Comparison of ENCODE assay signal across 10 cellular contexts in the genomic region with DNA sequence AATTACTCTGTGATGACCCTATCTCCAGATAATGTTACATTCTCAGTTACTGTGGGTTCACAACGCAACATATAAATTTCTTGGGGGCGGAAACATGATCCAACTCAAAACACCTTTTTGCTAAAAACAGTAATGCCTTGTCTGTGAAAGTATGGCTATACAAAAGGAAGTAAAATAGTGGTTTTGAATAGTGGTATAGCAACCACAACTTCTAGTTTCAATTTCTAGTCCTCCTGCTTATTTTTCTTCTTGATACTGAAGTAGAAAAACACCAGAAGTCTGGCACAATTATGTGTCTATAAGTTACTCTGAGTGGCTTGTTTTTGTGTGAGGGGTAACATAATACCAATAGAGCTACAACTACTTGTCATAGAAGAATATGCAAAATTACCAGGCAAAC. TPM values are rescaled to one million over a fixed set of nuclear protein-coding genes. Genes with fewer than 3 reads are reported as not detected.
A peak's percentile ranks its signal among the peaks of the same experiment; 100 is the strongest.
DNase-seq lines count a peak whose midpoint lies in the region; ATAC-seq and TF ChIP-seq lines count a peak whose summit lies in the region.
"Had no signal": no experiment of that assay in that cellular context is flagged by ENCODE, and none has a peak within 500 bp of the region (broad histone marks: within the 10 kb centered on the region; RNA-seq: fewer than 3 reads in every experiment).

No MANE protein-coding gene starts in this region.

- H3K27me3 ChIP-seq in CD4-positive, CD25-positive, alpha-beta regulatory T cell (ENCODE audit: control insufficient read depth, insufficient read depth, low read length), result no peaks in the 10 kb centered on the region
- H3K27me3 ChIP-seq in Peyer's patch, result no peaks in the 10 kb centered on the region

- peaks cover 0 to 5% (median 0%) of the 10 kb centered on the region in 7 donors for H3K9me3 Mint-ChIP-seq in CD4-positive, CD25-positive, alpha-beta regulatory T cell

- H3K27ac Mint-ChIP-seq in CD4-positive, CD25-positive, alpha-beta regulatory T cell, result peak overlapping the region; percentile 93 to 96 (median 95)

- H3K4me3 ChIP-seq in CD4-positive, CD25-positive, alpha-beta regulatory T cell (ENCODE audit: low read depth, low read length), result peak overlapping the region; percentile 67
- H3K4me3 ChIP-seq in Peyer's patch, result no peak overlapping the region
- H3K4me3 ChIP-seq: PC-9 had no signal

- H3K27ac ChIP-seq in CD4-positive, CD25-positive, alpha-beta regulatory T cell (ENCODE audit: insufficient read depth, low read length, poor library complexity, severe bottlenecking), result peak overlapping the region; percentile 70
- H3K27ac ChIP-seq in Peyer's patch, result peak overlapping the region; percentile 41 to 60 (median 58)
- H3K27ac ChIP-seq: PC-9 had no signal

- H3K4me1 Mint-ChIP-seq in CD4-positive, CD25-positive, alpha-beta regulatory T cell, result peaks cover 30 to 74% (median 52%) of the 10 kb centered on the region in 4 donors

- H3K9me3 ChIP-seq in CD4-positive, CD25-positive, alpha-beta regulatory T cell (ENCODE audit: control insufficient read depth in 2 of 2, low read length in 2 of 2), result no peaks in the 10 kb centered on the region
- no peaks in the 10 kb centered on the region for H3K9me3 ChIP-seq in Peyer's patch

- intact Hi-C loops in left colon (cut with DNase I, micrococcal nuclease), result no loop called here

- peaks cover under 1% of the 10 kb centered on the region for H3K27me3 Mint-ChIP-seq in CD4-positive, CD25-positive, alpha-beta regulatory T cell

- peaks cover 4% of the 10 kb centered on the region for H3K36me3 Mint-ChIP-seq in CD4-positive, CD25-positive, alpha-beta regulatory T cell

- TF ChIP-seq POLR2A in Peyer's patch (IDR thresholded peaks at IDR 0.05), result no peak

- H3K4me1 ChIP-seq in CD4-positive, CD25-positive, alpha-beta regulatory T cell (ENCODE audit: control insufficient read depth, insufficient read depth, low read length, poor library complexity, severe bottlenecking), result peaks cover 29% of the 10 kb centered on the region
- H3K4me1 ChIP-seq in Peyer's patch, result peaks cover 0 to 13% (median 6%) of the 10 kb centered on the region in 4 donors

- peak in 2 of 3 donors; percentile 68 to 86 for DNase-seq in CD4-positive, CD25-positive, alpha-beta regulatory T cell
- no peak for DNase-seq in Peyer's patch
- DNase-seq in NCI-H1930 (lab: John Stamatoyannopoulos, UW), result no peak
- DNase-seq in NCI-H2081 (lab: John Stamatoyannopoulos, UW), result no peak
- DNase-seq in left colon, result no peak
- DNase-seq in NCI-H1417 treated with DMSO at 0.1 percent for 48 hours (lab: John Stamatoyannopoulos, UW), result no peak
- DNase-seq: mesendoderm, PC-9 had no signal

- peak overlapping the region; percentile 58 to 78 (median 66) for H3K4me3 Mint-ChIP-seq in CD4-positive, CD25-positive, alpha-beta regulatory T cell

- TF ChIP-seq CTCF in Peyer's patch (IDR thresholded peaks at IDR 0.05), result no peak

- ATAC-seq in CD4-positive, CD25-positive, alpha-beta regulatory T cell (ENCODE audit: low read depth in 2 of 2), result peak; percentile 79 to 88
- ATAC-seq in GM19328 (IDR thresholded peaks at IDR 0.05; ENCODE audit: unreplicated experiment) (peak; percentile 42), HG03060 (IDR thresholded peaks at IDR 0.05; ENCODE audit: low read depth, unreplicated experiment) (peak; percentile 46), left colon (no peak)

- H3K36me3 ChIP-seq in CD4-positive, CD25-positive, alpha-beta regulatory T cell (ENCODE audit: control insufficient read depth, insufficient read depth, low read length), result no peaks in the 10 kb centered on the region
- no peaks in the 10 kb centered on the region for H3K36me3 ChIP-seq in Peyer's patch

RNA-seq across cellular contexts. Expression of a gene that starts 21.5 kb away (rescaled TPM):
- 81.0 TPM for total RNA-seq in CD4-positive, CD25-positive, alpha-beta regulatory T cell
- polyA plus RNA-seq in CD4-positive, CD25-positive, alpha-beta regulatory T cell, result 10 to 100 TPM; 44.8 to 59.5 (median 51.0) TPM
- total RNA-seq in Peyer's patch (10 to 100 TPM; 25.9 to 48.1 (median 30.9) TPM), left colon (10 to 100 TPM; 31.7 to 31.9 TPM)

Comparison
In these comparisons a context has a peak if more than half of its experiments do, and no peak if none do; other contexts are left out.
1. DNase-seq: peak in CD4-positive, CD25-positive, alpha-beta regulatory T cell (2 of 3); none in Peyer's patch (0 of 3), NCI-H1930 (0 of 2), NCI-H2081 (0 of 2), left colon (0 of 2) and NCI-H1417 treated with DMSO at 0.1 percent for 48 hours (single experiment).